Comparison of ENCODE assay signal across 1 cellular context in genomic region chr7:12670071-12670729, GRCh38.
TF ChIP-seq lines count a peak whose summit lies in the region.

No MANE protein-coding gene starts in this region.

TF ChIP-seq in HCT116, 20 proteins besides CTCF, POLR2A, EP300 and RAD21 (continued from another document):
- no peak for TF ChIP-seq ZBTB33 (IDR thresholded peaks at IDR 0.05; ENCODE audit: extremely low read depth, insufficient replicate concordance, low read length)
- TF ChIP-seq REST (IDR thresholded peaks at IDR 0.05; ENCODE audit: low read depth) = no peak
- TF ChIP-seq FOSL1 (IDR thresholded peaks at IDR 0.05; ENCODE audit: low read depth) = no peak
TF ChIP-seq in HCT116: peak in this region for 0.
